In genomic region chr19:5680437-5681368, GRCh38 we compare ENCODE assay signal across 1 cellular context.
TF ChIP-seq lines count a peak whose summit lies in the region.

HSD11B1L (plus strand) TSS chr19:5681027; CDS start chr19:5684833, 3,806 bp downstream.
MICOS13 (minus strand) TSS chr19:5680516; CDS start chr19:5680486, 30 bp downstream.

TF ChIP-seq in K562, 482 proteins besides CTCF, POLR2A, EP300 and RAD21 (continued from another document and continues in another):
- TF ChIP-seq ZNF551 (CRISPR knock-in tag; IDR thresholded peaks at IDR 0.05) (no peak), RFX5 (IDR thresholded peaks at IDR 0.05; ENCODE audit: low read depth, low read length) (no peak), RNF2 (IDR thresholded peaks at IDR 0.05) (peak; percentile 63; the same call in 1 of the 2 replicates), KLF10 (CRISPR knock-in tag; IDR thresholded peaks at IDR 0.05) (no peak), NFRKB (IDR thresholded peaks at IDR 0.05; ENCODE audit: low read depth) (no peak; the same call in 1 of the 2 replicates), TGIF2 (CRISPR knock-in tag; IDR thresholded peaks at IDR 0.05) (no peak), ZNF311 (CRISPR knock-in tag; IDR thresholded peaks at IDR 0.05) (no peak), CBFB (CRISPR knock-in tag; IDR thresholded peaks at IDR 0.05) (peak; percentile 29; the same call in 1 of the 2 replicates), ZSCAN29 (IDR thresholded peaks at IDR 0.05) (no peak), ZNF224 (CRISPR knock-in tag; IDR thresholded peaks at IDR 0.05) (no peak), NR2C1 (IDR thresholded peaks at IDR 0.05) (peak; percentile 79), NR2C1 (tag; IDR thresholded peaks at IDR 0.05) (peak; percentile 91), SRSF9 (IDR thresholded peaks at IDR 0.05; ENCODE audit: borderline replicate concordance, low read depth, low read length) (no peak), ZNF277 (CRISPR knock-in tag; IDR thresholded peaks at IDR 0.05; ENCODE audit: borderline replicate concordance) (no peak), TFAP4 (CRISPR knock-in tag; IDR thresholded peaks at IDR 0.05; ENCODE audit: borderline replicate concordance) (peak; percentile 92), EZH2 (IDR thresholded peaks at IDR 0.05; ENCODE audit: borderline replicate concordance, low read depth, low read length) (no peak), FOSL1 (tag; conservative IDR thresholded peaks at IDR 0.05) (peak; percentile 54), KLF6 (CRISPR knock-in tag; IDR thresholded peaks at IDR 0.05; ENCODE audit: borderline replicate concordance) (peak; percentile 70; the same call in 1 of the 2 replicates), ZNF431 (CRISPR knock-in tag; IDR thresholded peaks at IDR 0.05) (0 out of 2 replicates have a peak, but pooled peaks have one; percentile 48), ZNF318 (IDR thresholded peaks at IDR 0.05; ENCODE audit: borderline replicate concordance in 1 of 2, low read depth in 1 of 2) (no peak), MCM7 (IDR thresholded peaks at IDR 0.05) (no peak), CXXC5 (CRISPR knock-in tag; IDR thresholded peaks at IDR 0.05) (peak; percentile 90), HNRNPLL (IDR thresholded peaks at IDR 0.05; ENCODE audit: low read depth, low read length, poor library complexity, severe bottlenecking) (peak; percentile 39), CTBP1 (IDR thresholded peaks at IDR 0.05; ENCODE audit: borderline replicate concordance) (no peak), ERF (CRISPR knock-in tag; IDR thresholded peaks at IDR 0.05) (0 out of 2 replicates have a peak, but pooled peaks have one; percentile 20), SP1 (CRISPR knock-in tag; IDR thresholded peaks at IDR 0.05) (peak; percentile 82), ZBTB1 (CRISPR knock-in tag; IDR thresholded peaks at IDR 0.05; ENCODE audit: borderline replicate concordance, low read depth) (no peak), GABPB1 (CRISPR knock-in tag; IDR thresholded peaks at IDR 0.05) (peak; percentile 95)
- TF ChIP-seq, protein P1, sequence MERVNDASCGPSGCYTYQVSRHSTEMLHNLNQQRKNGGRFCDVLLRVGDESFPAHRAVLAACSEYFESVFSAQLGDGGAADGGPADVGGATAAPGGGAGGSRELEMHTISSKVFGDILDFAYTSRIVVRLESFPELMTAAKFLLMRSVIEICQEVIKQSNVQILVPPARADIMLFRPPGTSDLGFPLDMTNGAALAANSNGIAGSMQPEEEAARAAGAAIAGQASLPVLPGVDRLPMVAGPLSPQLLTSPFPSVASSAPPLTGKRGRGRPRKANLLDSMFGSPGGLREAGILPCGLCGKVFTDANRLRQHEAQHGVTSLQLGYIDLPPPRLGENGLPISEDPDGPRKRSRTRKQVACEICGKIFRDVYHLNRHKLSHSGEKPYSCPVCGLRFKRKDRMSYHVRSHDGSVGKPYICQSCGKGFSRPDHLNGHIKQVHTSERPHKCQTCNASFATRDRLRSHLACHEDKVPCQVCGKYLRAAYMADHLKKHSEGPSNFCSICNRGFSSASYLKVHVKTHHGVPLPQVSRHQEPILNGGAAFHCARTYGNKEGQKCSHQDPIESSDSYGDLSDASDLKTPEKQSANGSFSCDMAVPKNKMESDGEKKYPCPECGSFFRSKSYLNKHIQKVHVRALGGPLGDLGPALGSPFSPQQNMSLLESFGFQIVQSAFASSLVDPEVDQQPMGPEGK (CRISPR knock-in tag; IDR thresholded peaks at IDR 0.05; ENCODE audit: borderline replicate concordance): no peak
- TF ChIP-seq, protein P2, sequence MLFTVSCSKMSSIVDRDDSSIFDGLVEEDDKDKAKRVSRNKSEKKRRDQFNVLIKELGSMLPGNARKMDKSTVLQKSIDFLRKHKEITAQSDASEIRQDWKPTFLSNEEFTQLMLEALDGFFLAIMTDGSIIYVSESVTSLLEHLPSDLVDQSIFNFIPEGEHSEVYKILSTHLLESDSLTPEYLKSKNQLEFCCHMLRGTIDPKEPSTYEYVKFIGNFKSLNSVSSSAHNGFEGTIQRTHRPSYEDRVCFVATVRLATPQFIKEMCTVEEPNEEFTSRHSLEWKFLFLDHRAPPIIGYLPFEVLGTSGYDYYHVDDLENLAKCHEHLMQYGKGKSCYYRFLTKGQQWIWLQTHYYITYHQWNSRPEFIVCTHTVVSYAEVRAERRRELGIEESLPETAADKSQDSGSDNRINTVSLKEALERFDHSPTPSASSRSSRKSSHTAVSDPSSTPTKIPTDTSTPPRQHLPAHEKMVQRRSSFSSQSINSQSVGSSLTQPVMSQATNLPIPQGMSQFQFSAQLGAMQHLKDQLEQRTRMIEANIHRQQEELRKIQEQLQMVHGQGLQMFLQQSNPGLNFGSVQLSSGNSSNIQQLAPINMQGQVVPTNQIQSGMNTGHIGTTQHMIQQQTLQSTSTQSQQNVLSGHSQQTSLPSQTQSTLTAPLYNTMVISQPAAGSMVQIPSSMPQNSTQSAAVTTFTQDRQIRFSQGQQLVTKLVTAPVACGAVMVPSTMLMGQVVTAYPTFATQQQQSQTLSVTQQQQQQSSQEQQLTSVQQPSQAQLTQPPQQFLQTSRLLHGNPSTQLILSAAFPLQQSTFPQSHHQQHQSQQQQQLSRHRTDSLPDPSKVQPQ (CRISPR knock-in tag; IDR thresholded peaks at IDR 0.05; ENCODE audit: borderline replicate concordance): no peak
